In the genomic region with DNA sequence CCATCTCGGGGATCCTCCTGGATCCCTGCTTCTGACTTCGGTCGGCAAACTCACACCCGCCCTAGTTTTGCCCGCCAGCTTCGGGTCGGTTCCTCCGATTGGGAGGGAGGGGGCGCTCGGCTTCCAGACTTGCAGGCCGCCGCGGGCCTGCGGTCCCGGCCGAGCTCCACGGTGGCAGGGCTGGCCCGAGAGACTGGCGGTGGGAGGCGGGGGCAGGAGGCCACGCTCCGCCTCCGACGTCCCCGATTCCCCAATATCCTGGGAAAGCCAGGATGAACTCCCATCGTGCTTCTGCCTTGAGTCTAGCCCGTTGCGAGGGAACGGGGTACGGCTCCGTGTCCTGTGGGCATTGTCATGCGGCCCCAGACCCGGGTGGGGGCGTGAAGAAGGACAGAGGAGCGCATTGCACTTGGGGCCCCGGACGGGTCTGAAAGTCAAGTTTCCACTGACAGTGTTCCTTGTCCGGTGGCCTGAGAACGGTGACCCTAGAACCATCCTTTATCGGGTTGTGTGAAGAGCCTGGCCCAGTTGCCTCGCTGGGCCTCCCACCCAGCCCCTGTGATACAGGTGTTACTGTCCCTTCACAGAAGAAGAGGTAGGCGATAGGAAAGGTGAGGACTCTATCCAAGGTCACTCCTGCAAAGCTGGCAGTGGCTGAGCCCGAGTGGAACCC, we compare ENCODE assay signal across 1 cellular context.
A peak's percentile ranks its signal among the peaks of the same experiment; 100 is the strongest.
TF ChIP-seq lines count a peak whose summit lies in the region.

No MANE protein-coding gene starts in this region.

TF ChIP-seq in HEK293, 187 proteins besides CTCF, POLR2A, EP300 and RAD21 (continued from another document):
- TF ChIP-seq, protein P1, sequence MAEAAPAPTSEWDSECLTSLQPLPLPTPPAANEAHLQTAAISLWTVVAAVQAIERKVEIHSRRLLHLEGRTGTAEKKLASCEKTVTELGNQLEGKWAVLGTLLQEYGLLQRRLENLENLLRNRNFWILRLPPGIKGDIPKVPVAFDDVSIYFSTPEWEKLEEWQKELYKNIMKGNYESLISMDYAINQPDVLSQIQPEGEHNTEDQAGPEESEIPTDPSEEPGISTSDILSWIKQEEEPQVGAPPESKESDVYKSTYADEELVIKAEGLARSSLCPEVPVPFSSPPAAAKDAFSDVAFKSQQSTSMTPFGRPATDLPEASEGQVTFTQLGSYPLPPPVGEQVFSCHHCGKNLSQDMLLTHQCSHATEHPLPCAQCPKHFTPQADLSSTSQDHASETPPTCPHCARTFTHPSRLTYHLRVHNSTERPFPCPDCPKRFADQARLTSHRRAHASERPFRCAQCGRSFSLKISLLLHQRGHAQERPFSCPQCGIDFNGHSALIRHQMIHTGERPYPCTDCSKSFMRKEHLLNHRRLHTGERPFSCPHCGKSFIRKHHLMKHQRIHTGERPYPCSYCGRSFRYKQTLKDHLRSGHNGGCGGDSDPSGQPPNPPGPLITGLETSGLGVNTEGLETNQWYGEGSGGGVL (tag by site-specific recombination; IDR thresholded peaks at IDR 0.05): no peak
- peak; percentile 49 for TF ChIP-seq ZNF654 (tag by site-specific recombination; IDR thresholded peaks at IDR 0.05; ENCODE audit: low read depth)
- TF ChIP-seq PRDM1 (tag by site-specific recombination; IDR thresholded peaks at IDR 0.05): no peak
- no peak for TF ChIP-seq ZNF266 (tag by site-specific recombination; IDR thresholded peaks at IDR 0.05; ENCODE audit: low read depth)
- TF ChIP-seq, protein P2, sequence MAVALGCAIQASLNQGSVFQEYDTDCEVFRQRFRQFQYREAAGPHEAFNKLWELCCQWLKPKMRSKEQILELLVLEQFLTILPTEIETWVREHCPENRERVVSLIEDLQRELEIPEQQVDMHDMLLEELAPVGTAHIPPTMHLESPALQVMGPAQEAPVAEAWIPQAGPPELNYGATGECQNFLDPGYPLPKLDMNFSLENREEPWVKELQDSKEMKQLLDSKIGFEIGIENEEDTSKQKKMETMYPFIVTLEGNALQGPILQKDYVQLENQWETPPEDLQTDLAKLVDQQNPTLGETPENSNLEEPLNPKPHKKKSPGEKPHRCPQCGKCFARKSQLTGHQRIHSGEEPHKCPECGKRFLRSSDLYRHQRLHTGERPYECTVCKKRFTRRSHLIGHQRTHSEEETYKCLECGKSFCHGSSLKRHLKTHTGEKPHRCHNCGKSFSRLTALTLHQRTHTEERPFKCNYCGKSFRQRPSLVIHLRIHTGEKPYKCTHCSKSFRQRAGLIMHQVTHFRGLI (tag by site-specific recombination; IDR thresholded peaks at IDR 0.05): no peak
- TF ChIP-seq, protein P3, sequence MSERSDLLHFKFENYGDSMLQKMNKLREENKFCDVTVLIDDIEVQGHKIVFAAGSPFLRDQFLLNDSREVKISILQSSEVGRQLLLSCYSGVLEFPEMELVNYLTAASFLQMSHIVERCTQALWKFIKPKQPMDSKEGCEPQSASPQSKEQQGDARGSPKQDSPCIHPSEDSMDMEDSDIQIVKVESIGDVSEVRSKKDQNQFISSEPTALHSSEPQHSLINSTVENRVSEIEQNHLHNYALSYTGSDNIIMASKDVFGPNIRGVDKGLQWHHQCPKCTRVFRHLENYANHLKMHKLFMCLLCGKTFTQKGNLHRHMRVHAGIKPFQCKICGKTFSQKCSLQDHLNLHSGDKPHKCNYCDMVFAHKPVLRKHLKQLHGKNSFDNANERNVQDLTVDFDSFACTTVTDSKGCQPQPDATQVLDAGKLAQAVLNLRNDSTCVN (tag by site-specific recombination; optimal IDR thresholded peaks at IDR 0.05): peak; percentile 40
- TF ChIP-seq ZNF10 (tag by site-specific recombination; IDR thresholded peaks at IDR 0.05): no peak
- TF ChIP-seq, protein P4, sequence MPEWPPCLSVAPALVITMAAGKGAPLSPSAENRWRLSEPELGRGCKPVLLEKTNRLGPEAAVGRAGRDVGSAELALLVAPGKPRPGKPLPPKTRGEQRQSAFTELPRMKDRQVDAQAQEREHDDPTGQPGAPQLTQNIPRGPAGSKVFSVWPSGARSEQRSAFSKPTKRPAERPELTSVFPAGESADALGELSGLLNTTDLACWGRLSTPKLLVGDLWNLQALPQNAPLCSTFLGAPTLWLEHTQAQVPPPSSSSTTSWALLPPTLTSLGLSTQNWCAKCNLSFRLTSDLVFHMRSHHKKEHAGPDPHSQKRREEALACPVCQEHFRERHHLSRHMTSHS (tag by site-specific recombination; IDR thresholded peaks at IDR 0.05): no peak
- no peak for TF ChIP-seq ZNF837 (tag by site-specific recombination; IDR thresholded peaks at IDR 0.05)
- TF ChIP-seq HOXC10 (CRISPR knock-in tag; IDR thresholded peaks at IDR 0.05): no peak
- TF ChIP-seq HOXA7 (CRISPR knock-in tag; IDR thresholded peaks at IDR 0.05; ENCODE audit: borderline replicate concordance): no peak
- TF ChIP-seq, protein P5, sequence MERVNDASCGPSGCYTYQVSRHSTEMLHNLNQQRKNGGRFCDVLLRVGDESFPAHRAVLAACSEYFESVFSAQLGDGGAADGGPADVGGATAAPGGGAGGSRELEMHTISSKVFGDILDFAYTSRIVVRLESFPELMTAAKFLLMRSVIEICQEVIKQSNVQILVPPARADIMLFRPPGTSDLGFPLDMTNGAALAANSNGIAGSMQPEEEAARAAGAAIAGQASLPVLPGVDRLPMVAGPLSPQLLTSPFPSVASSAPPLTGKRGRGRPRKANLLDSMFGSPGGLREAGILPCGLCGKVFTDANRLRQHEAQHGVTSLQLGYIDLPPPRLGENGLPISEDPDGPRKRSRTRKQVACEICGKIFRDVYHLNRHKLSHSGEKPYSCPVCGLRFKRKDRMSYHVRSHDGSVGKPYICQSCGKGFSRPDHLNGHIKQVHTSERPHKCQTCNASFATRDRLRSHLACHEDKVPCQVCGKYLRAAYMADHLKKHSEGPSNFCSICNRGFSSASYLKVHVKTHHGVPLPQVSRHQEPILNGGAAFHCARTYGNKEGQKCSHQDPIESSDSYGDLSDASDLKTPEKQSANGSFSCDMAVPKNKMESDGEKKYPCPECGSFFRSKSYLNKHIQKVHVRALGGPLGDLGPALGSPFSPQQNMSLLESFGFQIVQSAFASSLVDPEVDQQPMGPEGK (tag by site-specific recombination; IDR thresholded peaks at IDR 0.05): 0 out of 2 replicates have a peak, but pooled peaks have one; percentile 45
- no peak for TF ChIP-seq ZNF184 (tag by site-specific recombination; IDR thresholded peaks at IDR 0.05)
- no peak for TF ChIP-seq ZNF701 (tag by site-specific recombination; IDR thresholded peaks at IDR 0.05)
- no peak for TF ChIP-seq KLF9 (tag by site-specific recombination; IDR thresholded peaks at IDR 0.05; ENCODE audit: low read depth)
- TF ChIP-seq SP3 (tag by site-specific recombination; IDR thresholded peaks at IDR 0.05): 0 out of 2 replicates have a peak, but pooled peaks have one; percentile 31
- TF ChIP-seq ZNF423 (tag by site-specific recombination; IDR thresholded peaks at IDR 0.05): no peak
- TF ChIP-seq, protein P6, sequence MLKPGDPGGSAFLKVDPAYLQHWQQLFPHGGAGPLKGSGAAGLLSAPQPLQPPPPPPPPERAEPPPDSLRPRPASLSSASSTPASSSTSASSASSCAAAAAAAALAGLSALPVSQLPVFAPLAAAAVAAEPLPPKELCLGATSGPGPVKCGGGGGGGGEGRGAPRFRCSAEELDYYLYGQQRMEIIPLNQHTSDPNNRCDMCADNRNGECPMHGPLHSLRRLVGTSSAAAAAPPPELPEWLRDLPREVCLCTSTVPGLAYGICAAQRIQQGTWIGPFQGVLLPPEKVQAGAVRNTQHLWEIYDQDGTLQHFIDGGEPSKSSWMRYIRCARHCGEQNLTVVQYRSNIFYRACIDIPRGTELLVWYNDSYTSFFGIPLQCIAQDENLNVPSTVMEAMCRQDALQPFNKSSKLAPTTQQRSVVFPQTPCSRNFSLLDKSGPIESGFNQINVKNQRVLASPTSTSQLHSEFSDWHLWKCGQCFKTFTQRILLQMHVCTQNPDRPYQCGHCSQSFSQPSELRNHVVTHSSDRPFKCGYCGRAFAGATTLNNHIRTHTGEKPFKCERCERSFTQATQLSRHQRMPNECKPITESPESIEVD (tag by site-specific recombination; IDR thresholded peaks at IDR 0.05): no peak
- TF ChIP-seq ZNF211 (tag by site-specific recombination; IDR thresholded peaks at IDR 0.05; ENCODE audit: low read depth): no peak
- TF ChIP-seq ZNF416 (tag by site-specific recombination; IDR thresholded peaks at IDR 0.05): no peak
- TF ChIP-seq ZNF548 (tag by site-specific recombination; IDR thresholded peaks at IDR 0.05): no peak
- no peak for TF ChIP-seq ZNF157 (tag by site-specific recombination; IDR thresholded peaks at IDR 0.05)
- peak; percentile 44; the same call in 1 of the 2 replicates for TF ChIP-seq ZEB2 (tag by site-specific recombination; IDR thresholded peaks at IDR 0.05)
- no peak for TF ChIP-seq ZNF776 (tag by site-specific recombination; IDR thresholded peaks at IDR 0.05; ENCODE audit: borderline replicate concordance)
- no peak for TF ChIP-seq ZNF560 (tag by site-specific recombination; IDR thresholded peaks at IDR 0.05; ENCODE audit: borderline replicate concordance)
- peak; percentile 74 for TF ChIP-seq EGR2 (tag by site-specific recombination; IDR thresholded peaks at IDR 0.05; ENCODE audit: low read depth)
- no peak for TF ChIP-seq ZNF239 (tag by site-specific recombination; IDR thresholded peaks at IDR 0.05)
- no peak for TF ChIP-seq KLF8 (tag by site-specific recombination; IDR thresholded peaks at IDR 0.05)
- no peak for TF ChIP-seq KLF10 (tag by site-specific recombination; IDR thresholded peaks at IDR 0.05)
- TF ChIP-seq SP2 (tag by site-specific recombination; IDR thresholded peaks at IDR 0.05): peak; percentile 51
- no peak for TF ChIP-seq ZNF76 (tag by site-specific recombination; IDR thresholded peaks at IDR 0.05; ENCODE audit: borderline replicate concordance, low read depth)
- peak; percentile 38; the same call in 1 of the 2 replicates for TF ChIP-seq ZSCAN30 (tag by site-specific recombination; IDR thresholded peaks at IDR 0.05)
- TF ChIP-seq SALL2 (tag by site-specific recombination; IDR thresholded peaks at IDR 0.05; ENCODE audit: borderline replicate concordance): no peak
- TF ChIP-seq SP7 (tag by site-specific recombination; IDR thresholded peaks at IDR 0.05): no peak
- TF ChIP-seq, protein P7, sequence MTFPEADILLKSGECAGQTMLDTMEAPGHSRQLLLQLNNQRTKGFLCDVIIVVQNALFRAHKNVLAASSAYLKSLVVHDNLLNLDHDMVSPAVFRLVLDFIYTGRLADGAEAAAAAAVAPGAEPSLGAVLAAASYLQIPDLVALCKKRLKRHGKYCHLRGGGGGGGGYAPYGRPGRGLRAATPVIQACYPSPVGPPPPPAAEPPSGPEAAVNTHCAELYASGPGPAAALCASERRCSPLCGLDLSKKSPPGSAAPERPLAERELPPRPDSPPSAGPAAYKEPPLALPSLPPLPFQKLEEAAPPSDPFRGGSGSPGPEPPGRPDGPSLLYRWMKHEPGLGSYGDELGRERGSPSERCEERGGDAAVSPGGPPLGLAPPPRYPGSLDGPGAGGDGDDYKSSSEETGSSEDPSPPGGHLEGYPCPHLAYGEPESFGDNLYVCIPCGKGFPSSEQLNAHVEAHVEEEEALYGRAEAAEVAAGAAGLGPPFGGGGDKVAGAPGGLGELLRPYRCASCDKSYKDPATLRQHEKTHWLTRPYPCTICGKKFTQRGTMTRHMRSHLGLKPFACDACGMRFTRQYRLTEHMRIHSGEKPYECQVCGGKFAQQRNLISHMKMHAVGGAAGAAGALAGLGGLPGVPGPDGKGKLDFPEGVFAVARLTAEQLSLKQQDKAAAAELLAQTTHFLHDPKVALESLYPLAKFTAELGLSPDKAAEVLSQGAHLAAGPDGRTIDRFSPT (tag by site-specific recombination; IDR thresholded peaks at IDR 0.05): 0 out of 2 replicates have a peak, but pooled peaks have one; percentile 18
- TF ChIP-seq, protein P8, sequence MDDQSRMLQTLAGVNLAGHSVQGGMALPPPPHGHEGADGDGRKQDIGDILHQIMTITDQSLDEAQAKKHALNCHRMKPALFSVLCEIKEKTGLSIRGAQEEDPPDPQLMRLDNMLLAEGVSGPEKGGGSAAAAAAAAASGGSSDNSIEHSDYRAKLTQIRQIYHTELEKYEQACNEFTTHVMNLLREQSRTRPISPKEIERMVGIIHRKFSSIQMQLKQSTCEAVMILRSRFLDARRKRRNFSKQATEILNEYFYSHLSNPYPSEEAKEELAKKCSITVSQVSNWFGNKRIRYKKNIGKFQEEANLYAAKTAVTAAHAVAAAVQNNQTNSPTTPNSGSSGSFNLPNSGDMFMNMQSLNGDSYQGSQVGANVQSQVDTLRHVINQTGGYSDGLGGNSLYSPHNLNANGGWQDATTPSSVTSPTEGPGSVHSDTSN (CRISPR knock-in tag; IDR thresholded peaks at IDR 0.05): no peak
- no peak for TF ChIP-seq ZNF366 (tag by site-specific recombination; conservative IDR thresholded peaks at IDR 0.05)
- TF ChIP-seq MEIS1 (CRISPR knock-in tag; IDR thresholded peaks at IDR 0.05; ENCODE audit: borderline replicate concordance): no peak
- no peak for TF ChIP-seq ZNF621 (tag by site-specific recombination; IDR thresholded peaks at IDR 0.05)
